8 cellular contexts compared by ENCODE assay signal in genomic region chr16:24988593-24989338, GRCh38.
DNase-seq lines count a peak whose midpoint lies in the region; ATAC-seq, FAIRE-seq and TF ChIP-seq lines count a peak whose summit lies in the region.

No MANE protein-coding gene starts in this region.

- peak overlapping the region; percentile 43 to 65 for H3K4me3 Mint-ChIP-seq in stimulated activated naive B cell treated with anti-CD40 and anti-IgM and Interleukin-4, amounts not matched to agents 10 μg/mL and 1 μg/mL and 100 μg/mL, for 72 hours

- TF ChIP-seq CTCF in LNCaP clone FGC (IDR thresholded peaks at IDR 0.05; ENCODE audit: control insufficient read depth, extremely low read depth, insufficient read depth): no peak

- peaks cover 8 to 27% of the 10 kb centered on the region in 2 donors for H3K36me3 Mint-ChIP-seq in stimulated activated naive B cell treated with anti-CD40 and anti-IgM and Interleukin-4, amounts not matched to agents 10 μg/mL and 1 μg/mL and 100 μg/mL, for 72 hours

- 0 out of 2 replicates have a peak overlapping the region, but pooled peaks have one; percentile 1 for H3K4me3 ChIP-seq in LNCaP clone FGC (ENCODE audit: low read depth, low read length)

- peaks cover 72 to 90% of the 10 kb centered on the region in 2 donors for H3K4me1 Mint-ChIP-seq in stimulated activated naive B cell treated with anti-CD40 and anti-IgM and Interleukin-4, amounts not matched to agents 10 μg/mL and 1 μg/mL and 100 μg/mL, for 72 hours

- ATAC-seq in stimulated activated naive B cell treated with anti-CD40 and anti-IgM and Interleukin-4, amounts not matched to agents 10 μg/mL and 1 μg/mL and 100 μg/mL, for 72 hours (replicated peaks): peak; percentile 57 to 66
- ATAC-seq in HG02970 (IDR thresholded peaks at IDR 0.05; ENCODE audit: low FRiP score, unreplicated experiment) (no peak), GM19463 (IDR thresholded peaks at IDR 0.05; ENCODE audit: unreplicated experiment) (no peak), HG03457 (IDR thresholded peaks at IDR 0.05; ENCODE audit: unreplicated experiment) (no peak)

- DNase-seq in LNCaP clone FGC (ENCODE audit: low read depth) (peak; percentile 90), T47D (ENCODE audit: low read depth in 1 of 2, low spot score in 1 of 2) (peak; percentile 28 to 76), kidney tubule cell (ENCODE audit: low spot score) (peak; percentile 73)
- DNase-seq in stimulated activated naive B cell treated with anti-CD40 and anti-IgM and Interleukin-4, amounts not matched to agents 10 μg/mL and 1 μg/mL and 100 μg/mL, for 72 hours: no peak

- in situ Hi-C loops in T47D (cut with HindIII; ENCODE audit: low pct_unique_long_range_greater_than_20kb, low sequenced_read_pairs): no loop called here

- H3K9me3 Mint-ChIP-seq in stimulated activated naive B cell treated with anti-CD40 and anti-IgM and Interleukin-4, amounts not matched to agents 10 μg/mL and 1 μg/mL and 100 μg/mL, for 72 hours: no peaks in the 10 kb centered on the region

- H3K27ac Mint-ChIP-seq in stimulated activated naive B cell treated with anti-CD40 and anti-IgM and Interleukin-4, amounts not matched to agents 10 μg/mL and 1 μg/mL and 100 μg/mL, for 72 hours: peak overlapping the region; percentile 83

- H3K27me3 Mint-ChIP-seq in stimulated activated naive B cell treated with anti-CD40 and anti-IgM and Interleukin-4, amounts not matched to agents 10 μg/mL and 1 μg/mL and 100 μg/mL, for 72 hours: no peaks in the 10 kb centered on the region

- FAIRE-seq in A204.1 (lab: Jason Lieb, UNC): peak; percentile 60

Comparison
In these comparisons a context has a peak if more than half of its experiments do, and no peak if none do; other contexts are left out.
1. ATAC-seq: peak in stimulated activated naive B cell treated with anti-CD40 and anti-IgM and Interleukin-4, amounts not matched to agents 10 μg/mL and 1 μg/mL and 100 μg/mL, for 72 hours (2 of 2); none in HG02970 (single experiment), GM19463 (single experiment) and HG03457 (single experiment).